ENCODE assay signal across 15 cellular contexts in genomic region chr6:165704001-165704748, GRCh38. TPM values are rescaled to one million over a fixed set of nuclear protein-coding genes. Genes with fewer than 3 reads are reported as not detected.
A peak's percentile ranks its signal among the peaks of the same experiment; 100 is the strongest.
DNase-seq lines count a peak whose midpoint lies in the region; ATAC-seq and TF ChIP-seq lines count a peak whose summit lies in the region.
"Had no signal": no experiment of that assay in that cellular context is flagged by ENCODE, and none has a peak within 500 bp of the region (broad histone marks: within the 10 kb centered on the region; RNA-seq: fewer than 3 reads in every experiment).

No MANE protein-coding gene starts in this region.

- POLR2A ChIA-PET in AG04450 (lab: Yijun Ruan, JAX): no interaction called here

- H3K27ac ChIP-seq in AG04450 (ENCODE audit: low read depth, low read length): peak overlapping the region; percentile 21
- H3K27ac ChIP-seq: left ventricle myocardium inferior, ovary, tibial artery had no signal

- peaks cover 11% of the 10 kb centered on the region; the same call in 1 of the 2 replicates for H3K9me3 ChIP-seq in AG04450 (ENCODE audit: control insufficient read depth, insufficient read depth, low read length)
- H3K9me3 ChIP-seq: ovary, tibial artery had no signal

- CTCF ChIA-PET in AG04450 (lab: Charles Lee): no interaction called here

- DNase-seq in AG04450 (ENCODE audit: low read depth, low spot score): no peak
- DNase-seq in NCI-H1105 (lab: John Stamatoyannopoulos, UW): peak; percentile 24
- peak; percentile 90 for DNase-seq in fibroblast of pulmonary artery (ENCODE audit: low read depth)
- DNase-seq in NCI-H2196 (lab: John Stamatoyannopoulos, UW; ENCODE audit: unreplicated experiment): no peak
- no peak for DNase-seq in HK-2 (ENCODE audit: unreplicated experiment)
- no peak for DNase-seq in HuH-7.5 (ENCODE audit: low spot score)
- no peak for DNase-seq in T-helper 9 cell
- DNase-seq: ACHN; activated CD8-positive, alpha-beta T cell treated with anti-CD3 and anti-CD28 coated beads for 36 hours; EL; left ventricle myocardium inferior; NCI-H524 treated with DMSO at 0.1 percent for 48 hours; ovary; tibial artery had no signal

- H3K27me3 ChIP-seq in AG04450 (ENCODE audit: control insufficient read depth, insufficient read depth, low read length): no peaks in the 10 kb centered on the region
- H3K27me3 ChIP-seq: ovary, tibial artery had no signal

- TF ChIP-seq CTCF in AG04450 (IDR thresholded peaks at IDR 0.05; ENCODE audit: low read depth, low read length): no peak
- no peak for TF ChIP-seq CTCF in fibroblast of pulmonary artery (IDR thresholded peaks at IDR 0.05; ENCODE audit: low read length, missing control alignments)

- H3K4me3 ChIP-seq in AG04450 (ENCODE audit: low read depth, low read length) (no peak overlapping the region), fibroblast of pulmonary artery (replicated peaks; ENCODE audit: low read depth, low read length) (peak overlapping the region; percentile 19)
- H3K4me3 ChIP-seq: left ventricle myocardium inferior, ovary, tibial artery had no signal

- ATAC-seq in GM21423 (IDR thresholded peaks at IDR 0.05; ENCODE audit: unreplicated experiment): peak; percentile 46
- ATAC-seq: activated CD8-positive, alpha-beta T cell treated with anti-CD3 and anti-CD28 coated beads for 36 hours had no signal

RNA-seq across cellular contexts. Expression of gene PDE10A, which starts 41.1 kb away (rescaled TPM):
- 7.8 and 8.9 TPM in 2 replicates for polyA plus RNA-seq in AG04450 (2011; rRNA removed)
- 33.4 and 46.9 TPM in 2 replicates for polyA minus RNA-seq in AG04450 (2011; rRNA and poly(A)+ RNA removed)

Comparison
In these comparisons a context has a peak if more than half of its experiments do, and no peak if none do; other contexts are left out.
1. DNase-seq: peak in NCI-H1105 (single experiment) and fibroblast of pulmonary artery (single experiment); none in AG04450 (single experiment), NCI-H2196 (single experiment), HK-2 (single experiment), HuH-7.5 (single experiment) and T-helper 9 cell (single experiment).